Comparison of ENCODE assay signal across 12 cellular contexts in the genomic region with DNA sequence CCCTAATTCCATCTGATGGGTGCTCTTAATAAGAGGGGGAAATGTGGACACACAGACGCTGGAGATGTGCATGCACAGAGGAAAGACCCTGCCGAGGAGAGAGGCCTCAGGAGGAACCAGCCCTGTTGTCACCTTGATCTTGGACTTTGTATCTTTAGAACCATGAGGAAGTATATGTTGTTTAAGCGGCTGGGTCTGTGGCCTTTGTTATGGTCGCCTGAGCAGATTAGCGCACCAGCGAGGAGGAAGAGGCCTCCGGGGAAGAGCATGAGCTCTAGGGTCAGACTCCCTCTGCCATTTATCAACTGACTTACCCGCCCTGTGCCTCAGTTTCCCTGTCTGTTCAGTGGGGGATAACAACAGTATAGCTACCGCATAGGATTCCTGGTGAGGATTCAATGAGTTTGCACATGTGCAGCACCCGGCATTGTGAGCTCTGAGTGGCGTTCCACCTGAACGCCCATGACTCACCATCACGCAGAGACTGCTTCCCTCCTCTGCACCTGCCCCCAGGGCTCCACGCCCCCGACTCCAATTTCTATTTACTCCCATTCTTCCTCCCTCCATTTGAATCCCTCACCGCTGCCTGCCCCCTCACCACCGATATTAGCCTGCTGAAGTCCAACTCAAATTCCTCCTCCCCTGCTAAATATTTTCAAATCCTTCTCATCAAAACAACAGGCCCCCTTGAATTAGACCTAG.
DNase-seq lines count a peak whose midpoint lies in the region; ATAC-seq, FAIRE-seq and TF ChIP-seq lines count a peak whose summit lies in the region.
"Had no signal": no experiment of that assay in that cellular context is flagged by ENCODE, and none has a peak within 500 bp of the region (broad histone marks: within the 10 kb centered on the region; RNA-seq: fewer than 3 reads in every experiment).

No MANE protein-coding gene starts in this region.

- peak; percentile 84 for FAIRE-seq in keratinocyte (lab: Jason Lieb, UNC)

- H3K9me1 ChIP-seq in keratinocyte (ENCODE audit: control insufficient read depth, extremely low read depth, insufficient read depth, low read length) = no peaks in the 10 kb centered on the region

- DNase-seq in ACHN (peak; percentile 64), NAMALWA (ENCODE audit: low spot score) (peak; percentile 38), PC-9 (peak; percentile 38 to 77), keratinocyte (ENCODE audit: low read depth, low spot score) (peak; percentile 7), tibial nerve (ENCODE audit: low spot score in 2 of 2) (no peak), NCI-H226 (no peak), NCI-H2227 treated with DMSO at 0.1 percent for 48 hours (lab: John Stamatoyannopoulos, UW) (no peak)
- DNase-seq: activated T-cell treated with anti-CD3 and anti-CD28 coated beads, Interleukin-2, amount 50 U/mL, for 24 hours; GOT3; naive thymus-derived CD8-positive, alpha-beta T cell had no signal

- H3K79me2 ChIP-seq in PC-9 (ENCODE audit: low read depth) (no peaks in the 10 kb centered on the region), keratinocyte (ENCODE audit: control insufficient read depth, insufficient read depth, low read length) (no peaks in the 10 kb centered on the region)

- POLR2A ChIA-PET in PC-9 (lab: Charles Lee; ENCODE audit: unreplicated experiment) = no interaction called here

- H3K36me3 ChIP-seq in PC-9 (ENCODE audit: low read depth) (no peaks in the 10 kb centered on the region), keratinocyte (ENCODE audit: control insufficient read depth in 2 of 2, extremely low read depth in 1 of 2, insufficient read depth in 2 of 2, low read length in 2 of 2) (no peaks in the 10 kb centered on the region), tibial nerve (no peaks in the 10 kb centered on the region)

- no peaks in the 10 kb centered on the region for H3K27me3 ChIP-seq in PC-9 (ENCODE audit: insufficient read depth, low read depth)
- H3K27me3 ChIP-seq in keratinocyte (ENCODE audit: control insufficient read depth, extremely low read depth, insufficient read depth, low read length) = no peaks in the 10 kb centered on the region
- H3K27me3 ChIP-seq in tibial nerve = no peaks in the 10 kb centered on the region

- CTCF ChIA-PET in PC-9 (lab: Charles Lee) = interaction anchor here (0.6 kb wide), 1 partner anchor 47 kb away, joined by 3 read pairs; no protein-coding TSS in a partner anchor

- H3K4me2 ChIP-seq in PC-9 (no peak overlapping the region), keratinocyte (ENCODE audit: control insufficient read depth, extremely low read depth, insufficient read depth, low read depth, low read length) (no peak overlapping the region)

- H3K27ac ChIP-seq in PC-9 = no peak overlapping the region
- H3K27ac ChIP-seq in keratinocyte (ENCODE audit: control insufficient read depth, insufficient read depth, low read length) = no peak overlapping the region
- no peak overlapping the region for H3K27ac ChIP-seq in tibial nerve
- H3K27ac ChIP-seq: VCaP had no signal

- H2AFZ ChIP-seq in PC-9 = no peak overlapping the region
- H2AFZ ChIP-seq in keratinocyte (ENCODE audit: control insufficient read depth, low read length) = no peak overlapping the region

- WGBS in tibial nerve, 2 donors = 87% methylated on average over 17 of the region's 17 CpGs

- ATAC-seq in HG02852 (IDR thresholded peaks at IDR 0.05; ENCODE audit: unreplicated experiment) = no peak
- ATAC-seq: naive thymus-derived CD8-positive, alpha-beta T cell had no signal

- intact Hi-C loops in PC-9 (cut with micrococcal nuclease; ENCODE audit: unreplicated experiment) = no loop called here

- dilution Hi-C loops in keratinocyte (cut with MboI; ENCODE audit: extremely low pct_ligation_motif_present, low sequenced_read_pairs) = no loop called here

- H3F3A ChIP-seq in PC-9 (ENCODE audit: insufficient read depth, low read depth) = no peaks in the 10 kb centered on the region

- H3K4me1 ChIP-seq in PC-9 (replicated peaks; ENCODE audit: insufficient read depth) = peaks cover 10% of the 10 kb centered on the region; the same call in 1 of the 2 replicates
- peaks cover 10% of the 10 kb centered on the region for H3K4me1 ChIP-seq in keratinocyte (ENCODE audit: control insufficient read depth, extremely low read depth, insufficient read depth, low read length)
- H3K4me1 ChIP-seq in tibial nerve = peaks cover 0 to 28% (median 7%) of the 10 kb centered on the region in 4 donors

- H3K4me3 ChIP-seq in PC-9 = no peak overlapping the region
- H3K4me3 ChIP-seq in keratinocyte (ENCODE audit: control insufficient read depth in 2 of 3, extremely low read depth in 1 of 3, insufficient read depth in 2 of 3, low read depth in 1 of 3, low read length in 3 of 3) = no peak overlapping the region
- no peak overlapping the region for H3K4me3 ChIP-seq in tibial nerve

- H3K9me3 ChIP-seq in PC-9 (ENCODE audit: insufficient read depth, low read depth) = no peaks in the 10 kb centered on the region
- no peaks in the 10 kb centered on the region for H3K9me3 ChIP-seq in keratinocyte (ENCODE audit: control insufficient read depth, low read depth, low read length)
- no peaks in the 10 kb centered on the region for H3K9me3 ChIP-seq in tibial nerve

- no peak for TF ChIP-seq EP300 in tibial nerve (IDR thresholded peaks at IDR 0.05)

- no peak overlapping the region for H3K9ac ChIP-seq in keratinocyte (ENCODE audit: control insufficient read depth, extremely low read depth, insufficient read depth, low read length)

- H4K20me1 ChIP-seq in PC-9 (ENCODE audit: insufficient read depth) = no peaks in the 10 kb centered on the region
- H4K20me1 ChIP-seq in keratinocyte (ENCODE audit: control insufficient read depth, extremely low read depth, insufficient read depth, low read length) = no peaks in the 10 kb centered on the region

- no peaks in the 10 kb centered on the region for H3K9me2 ChIP-seq in PC-9 (ENCODE audit: insufficient read depth)

- in situ Hi-C loops in ACHN (cut with HindIII; ENCODE audit: low pct_ligation_motif_present, low pct_unique_long_range_greater_than_20kb, low sequenced_read_pairs) = no loop called here

- TF ChIP-seq CTCF in PC-9 (conservative IDR thresholded peaks at IDR 0.05) (no peak), keratinocyte (optimal IDR thresholded peaks at IDR 0.05 in 1 of 3, IDR thresholded peaks at IDR 0.05 in 1 of 3, conservative IDR thresholded peaks at IDR 0.05 in 1 of 3; ENCODE audit: extremely low read depth in 1 of 3, insufficient read depth in 2 of 3, low read length in 3 of 3) (no peak), tibial nerve (IDR thresholded peaks at IDR 0.05) (no peak)

- no TSS peak for BruUV-seq in PC-9 (replicated peaks; lab: Mats Ljungman, UMichigan)

- TF ChIP-seq POLR2A in tibial nerve (IDR thresholded peaks at IDR 0.05) = no peak

Comparison
In these comparisons a context has a peak if more than half of its experiments do, and no peak if none do; other contexts are left out.
1. DNase-seq: peak in ACHN (single experiment), NAMALWA (single experiment), PC-9 (2 of 2) and keratinocyte (single experiment); none in tibial nerve (0 of 2), NCI-H226 (single experiment) and NCI-H2227 treated with DMSO at 0.1 percent for 48 hours (single experiment).